In the genomic region with DNA sequence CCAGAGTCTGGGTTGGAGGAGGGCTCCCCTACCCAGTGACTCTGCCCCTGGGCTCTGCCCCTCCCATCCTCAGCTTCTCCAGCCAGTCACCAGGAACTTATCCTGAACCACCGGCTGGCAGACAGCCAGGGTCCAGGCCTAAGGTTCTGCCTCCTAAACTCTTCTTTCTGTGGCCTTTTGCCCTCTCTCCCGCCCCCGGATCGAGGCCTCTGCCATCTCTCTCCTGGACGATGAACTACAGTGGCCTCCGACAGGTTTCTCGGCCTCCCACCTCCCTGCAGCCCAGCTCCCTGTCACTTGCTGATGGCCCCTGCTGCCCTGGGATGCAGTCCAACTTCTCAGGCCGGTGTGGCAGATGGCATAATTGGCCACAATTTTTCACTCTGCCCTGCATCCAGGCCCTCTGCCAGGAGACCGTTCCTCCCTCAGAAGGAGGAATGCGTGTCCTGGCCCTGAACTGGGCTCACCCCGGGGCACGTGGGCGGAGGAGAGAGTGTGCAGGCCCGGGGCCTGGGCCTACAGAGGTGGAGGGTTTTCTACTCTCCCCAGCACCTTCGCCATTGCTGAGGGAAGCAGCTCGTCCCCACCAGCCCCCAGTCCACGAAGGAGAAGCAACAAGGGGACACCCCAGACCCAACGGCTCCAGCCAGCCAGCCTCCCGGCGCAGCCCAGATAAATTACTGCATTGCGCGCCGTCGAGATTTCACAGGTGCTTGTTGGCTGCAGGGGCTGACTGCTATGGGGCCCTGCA, we compare ENCODE assay signal across 13 cellular contexts.
A peak's percentile ranks its signal among the peaks of the same experiment; 100 is the strongest.
DNase-seq lines count a peak whose midpoint lies in the region; ATAC-seq and TF ChIP-seq lines count a peak whose summit lies in the region.
"Had no signal": no experiment of that assay in that cellular context is flagged by ENCODE, and none has a peak within 500 bp of the region (broad histone marks: within the 10 kb centered on the region; RNA-seq: fewer than 3 reads in every experiment).

No MANE protein-coding gene starts in this region.

- H3K9me3 ChIP-seq in HCT116 (ENCODE audit: control insufficient read depth in 1 of 2, insufficient read depth in 1 of 2, low read depth in 1 of 2, low read length in 2 of 2) (no peaks in the 10 kb centered on the region), Panc1 (ENCODE audit: control insufficient read depth, insufficient read depth, low read depth, low read length) (no peaks in the 10 kb centered on the region), testis (no peaks in the 10 kb centered on the region)
- H3K9me3 ChIP-seq in CD4-positive, alpha-beta memory T cell (ENCODE audit: control insufficient read depth in 1 of 2, low read length in 2 of 2), result no peaks in the 10 kb centered on the region
- H3K9me3 ChIP-seq: gastrocnemius medialis, prostate gland had no signal

- H3K27ac ChIP-seq in HCT116 (ENCODE audit: low read depth, low read length) (no peak overlapping the region), Panc1 (ENCODE audit: low read length) (no peak overlapping the region), testis (no peak overlapping the region)
- no peak overlapping the region for H3K27ac ChIP-seq in CD4-positive, alpha-beta memory T cell (ENCODE audit: low read depth, low read length)
- H3K27ac ChIP-seq: gastrocnemius medialis, prostate gland had no signal

- no peak for TF ChIP-seq CTCF in HCT116 (IDR thresholded peaks at IDR 0.05 in 2 of 3, conservative IDR thresholded peaks at IDR 0.05 in 1 of 3; ENCODE audit: borderline replicate concordance in 1 of 3, insufficient read depth in 1 of 3, low read depth in 2 of 3, low read length in 2 of 3)
- no peak for TF ChIP-seq CTCF in Panc1 (IDR thresholded peaks at IDR 0.05)
- no peak for TF ChIP-seq CTCF in testis (IDR thresholded peaks at IDR 0.05)

- peaks cover 16 to 17% of the 10 kb centered on the region in 2 donors for H3K9me3 Mint-ChIP-seq in stimulated activated naive B cell treated with anti-CD40 and anti-IgM and Interleukin-4, amounts not matched to agents 10 μg/mL and 1 μg/mL and 100 μg/mL, for 72 hours
- peaks cover 0 to 5% (median under 1%) of the 10 kb centered on the region in 8 donors for H3K9me3 Mint-ChIP-seq in CD4-positive, alpha-beta memory T cell

- TF ChIP-seq RAD21 in HCT116 (IDR thresholded peaks at IDR 0.05; ENCODE audit: low read depth), result no peak

- H3K27ac Mint-ChIP-seq in stimulated activated naive B cell treated with anti-CD40 and anti-IgM and Interleukin-4, amounts not matched to agents 10 μg/mL and 1 μg/mL and 100 μg/mL, for 72 hours, result no peak overlapping the region
- H3K27ac Mint-ChIP-seq in CD4-positive, alpha-beta memory T cell, result no peak overlapping the region
- H3K27ac Mint-ChIP-seq: activated naive CD8-positive, alpha-beta T cell treated with anti-CD3 and anti-CD28 coated beads, Interleukin-2, amount 10 ng/mL, durations not matched to agents 7 days and 5 days; T-helper 17 cell had no signal

- H3K4me2 ChIP-seq in HCT116 (ENCODE audit: low read length), result peak overlapping the region; percentile 53

- RAD21 ChIA-PET in HCT116 (lab: Charles Lee; ENCODE audit: low non-redundant PET in 1 of 2, low total read pairs in 2 of 2, uncharacterized antibody in 2 of 2, unreplicated experiment in 2 of 2), result no interaction called here

- WGBS in testis, 2 donors, result 43 to 59% methylated on average over 9 to 24 of the region's 24 CpGs

- peaks cover 10 to 14% of the 10 kb centered on the region in 2 experiments for H3K4me1 ChIP-seq in HCT116 (ENCODE audit: control insufficient read depth in 1 of 2, insufficient read depth in 2 of 2, low read length in 2 of 2)
- H3K4me1 ChIP-seq in Panc1 (ENCODE audit: control insufficient read depth, insufficient read depth, low read length), result no peaks in the 10 kb centered on the region; the same call in 1 of the 2 replicates
- peaks cover 9% of the 10 kb centered on the region for H3K4me1 ChIP-seq in testis
- no peaks in the 10 kb centered on the region for H3K4me1 ChIP-seq in CD4-positive, alpha-beta memory T cell (ENCODE audit: insufficient read depth, low read length)
- H3K4me1 ChIP-seq: gastrocnemius medialis, prostate gland had no signal

- H2AFZ ChIP-seq in HCT116 (ENCODE audit: low read depth, low read length, poor library complexity, severe bottlenecking), result peak overlapping the region; percentile 16

- no peak overlapping the region for H3K9ac ChIP-seq in HCT116 (ENCODE audit: low read length)

- BruUV-seq in HCT116 (replicated peaks; lab: Mats Ljungman, UMichigan), result no TSS peak
- no TSS peak for BruUV-seq in Panc1 (replicated peaks; lab: Mats Ljungman, UMichigan)

- in situ Hi-C loops in Panc1 (cut with HindIII; ENCODE audit: low pct_unique_long_range_greater_than_20kb, low sequenced_read_pairs), result no loop called here

- H3K27me3 ChIP-seq in HCT116 (ENCODE audit: insufficient read depth, low read length) (no peaks in the 10 kb centered on the region), Panc1 (ENCODE audit: control insufficient read depth, insufficient read depth, low read length) (no peaks in the 10 kb centered on the region; the same call in 1 of the 2 replicates), testis (no peaks in the 10 kb centered on the region)
- no peaks in the 10 kb centered on the region for H3K27me3 ChIP-seq in CD4-positive, alpha-beta memory T cell (ENCODE audit: insufficient read depth, low read length)

- H3K4me3 Mint-ChIP-seq in stimulated activated naive B cell treated with anti-CD40 and anti-IgM and Interleukin-4, amounts not matched to agents 10 μg/mL and 1 μg/mL and 100 μg/mL, for 72 hours, result no peak overlapping the region
- no peak overlapping the region for H3K4me3 Mint-ChIP-seq in CD4-positive, alpha-beta memory T cell
- H3K4me3 Mint-ChIP-seq: activated naive CD8-positive, alpha-beta T cell treated with anti-CD3 and anti-CD28 coated beads, Interleukin-2, amount 10 ng/mL, durations not matched to agents 7 days and 5 days; T-helper 17 cell had no signal

- H3K36me3 ChIP-seq in HCT116 (ENCODE audit: control insufficient read depth in 1 of 2, insufficient read depth in 2 of 2, low read length in 2 of 2) (no peaks in the 10 kb centered on the region), Panc1 (ENCODE audit: control insufficient read depth, insufficient read depth, low read length) (no peaks in the 10 kb centered on the region), testis (ENCODE audit: low read depth, missing control alignments) (no peaks in the 10 kb centered on the region)
- H3K36me3 ChIP-seq in CD4-positive, alpha-beta memory T cell (ENCODE audit: insufficient read depth, low read length), result no peaks in the 10 kb centered on the region
- H3K36me3 ChIP-seq: gastrocnemius medialis, prostate gland had no signal

- no peaks in the 10 kb centered on the region for H3K9me2 ChIP-seq in HCT116 (ENCODE audit: insufficient read depth)

- intact Hi-C loops in HCT116 (cut with micrococcal nuclease) (no loop called here), Panc1 (cut with micrococcal nuclease; ENCODE audit: unreplicated experiment) (no loop called here), testis (cut with DNase I; ENCODE audit: low total_unique reads) (no loop called here)
- intact Hi-C loops in CD4-positive, alpha-beta memory T cell (cut with micrococcal nuclease), result no loop called here

- POLR2A ChIA-PET in HCT116 (lab: Charles Lee) (no interaction called here), Panc1 (lab: Charles Lee) (no interaction called here)
- POLR2A ChIA-PET in CD4-positive, alpha-beta memory T cell (lab: Charles Lee; ENCODE audit: partially characterized antibody), result no interaction called here

- H3K4me1 Mint-ChIP-seq in stimulated activated naive B cell treated with anti-CD40 and anti-IgM and Interleukin-4, amounts not matched to agents 10 μg/mL and 1 μg/mL and 100 μg/mL, for 72 hours, result peaks cover 0 to 2% of the 10 kb centered on the region in 2 donors
- no peaks in the 10 kb centered on the region for H3K4me1 Mint-ChIP-seq in CD4-positive, alpha-beta memory T cell
- H3K4me1 Mint-ChIP-seq: activated naive CD8-positive, alpha-beta T cell treated with anti-CD3 and anti-CD28 coated beads, Interleukin-2, amount 10 ng/mL, durations not matched to agents 7 days and 5 days had no signal

- peaks cover 22 to 38% of the 10 kb centered on the region in 2 donors for H3K27me3 Mint-ChIP-seq in stimulated activated naive B cell treated with anti-CD40 and anti-IgM and Interleukin-4, amounts not matched to agents 10 μg/mL and 1 μg/mL and 100 μg/mL, for 72 hours
- H3K27me3 Mint-ChIP-seq in CD4-positive, alpha-beta memory T cell, result peaks cover 1 to 11% of the 10 kb centered on the region in 2 donors

- TF ChIP-seq POLR2A in HCT116 (IDR thresholded peaks at IDR 0.05; ENCODE audit: borderline replicate concordance, extremely low read depth, insufficient read depth, insufficient read length) (no peak), testis (IDR thresholded peaks at IDR 0.05) (no peak)

- no peaks in the 10 kb centered on the region for H4K20me1 ChIP-seq in HCT116 (ENCODE audit: insufficient read depth)

- no peak for DNase-seq in HCT116 (ENCODE audit: low read depth, low spot score)
- no peak for DNase-seq in Panc1 (ENCODE audit: low read depth, low spot score)
- DNase-seq in iPS-NIHi11 (ENCODE audit: low spot score), result peak; percentile 65
- peak; percentile 94 for DNase-seq in testis
- no peak for DNase-seq in stimulated activated naive B cell treated with anti-CD40 and anti-IgM and Interleukin-4, amounts not matched to agents 10 μg/mL and 1 μg/mL and 100 μg/mL, for 72 hours
- DNase-seq in CD4-positive, alpha-beta memory T cell, result no peak
- DNase-seq in globus pallidus (ENCODE audit: low spot score), result no peak
- DNase-seq: activated naive CD8-positive, alpha-beta T cell treated with anti-CD3 and anti-CD28 coated beads, Interleukin-2, amount 10 ng/mL, durations not matched to agents 7 days and 5 days; gastrocnemius medialis; stimulated activated CD4-positive, alpha-beta T cell treated with anti-CD3 and anti-CD28 coated beads, Interleukin-4, amount 100 ng/mL, for 24 hours; T-helper 17 cell had no signal

- H3K79me2 ChIP-seq in HCT116 (ENCODE audit: insufficient read depth, low read length), result no peaks in the 10 kb centered on the region

- no peak overlapping the region for H3K4me3 ChIP-seq in HCT116 (replicated peaks in 1 of 2; ENCODE audit: low read depth in 1 of 2, low read length in 2 of 2)
- no peak overlapping the region for H3K4me3 ChIP-seq in Panc1 (ENCODE audit: low read depth in 2 of 2, low read length in 2 of 2)
- H3K4me3 ChIP-seq in testis, result no peak overlapping the region
- no peak overlapping the region for H3K4me3 ChIP-seq in CD4-positive, alpha-beta memory T cell (ENCODE audit: low read length in 2 of 2)
- H3K4me3 ChIP-seq: gastrocnemius medialis, prostate gland had no signal

- no peaks in the 10 kb centered on the region for H3K36me3 Mint-ChIP-seq in stimulated activated naive B cell treated with anti-CD40 and anti-IgM and Interleukin-4, amounts not matched to agents 10 μg/mL and 1 μg/mL and 100 μg/mL, for 72 hours
- H3K36me3 Mint-ChIP-seq in CD4-positive, alpha-beta memory T cell, result no peaks in the 10 kb centered on the region
- H3K36me3 Mint-ChIP-seq: activated naive CD8-positive, alpha-beta T cell treated with anti-CD3 and anti-CD28 coated beads, Interleukin-2, amount 10 ng/mL, durations not matched to agents 7 days and 5 days had no signal

- CTCF ChIA-PET in HCT116 (lab: Charles Lee) (no interaction called here), Panc1 (lab: Charles Lee) (no interaction called here)
- CTCF ChIA-PET in CD4-positive, alpha-beta memory T cell (lab: Charles Lee; ENCODE audit: partially characterized antibody), result no interaction called here

- ATAC-seq in HCT116 (peak; percentile 49; the same call in 1 of the 2 replicates), Panc1 (peak; percentile 66; the same call in 1 of the 2 replicates), GM19467 (IDR thresholded peaks at IDR 0.05; ENCODE audit: unreplicated experiment) (no peak)
- no peak for ATAC-seq in stimulated activated naive B cell treated with anti-CD40 and anti-IgM and Interleukin-4, amounts not matched to agents 10 μg/mL and 1 μg/mL and 100 μg/mL, for 72 hours (replicated peaks)
- ATAC-seq: gastrocnemius medialis, T-helper 17 cell had no signal

Comparison
In these comparisons a context has a peak if more than half of its experiments do, and no peak if none do; other contexts are left out.
1. ATAC-seq: peak in HCT116 (single experiment) and Panc1 (single experiment); none in stimulated activated naive B cell treated with anti-CD40 and anti-IgM and Interleukin-4, amounts not matched to agents 10 μg/mL and 1 μg/mL and 100 μg/mL, for 72 hours (0 of 2) and GM19467 (single experiment).
2. DNase-seq: peak in iPS-NIHi11 (single experiment) and testis (single experiment); none in HCT116 (single experiment), Panc1 (single experiment), stimulated activated naive B cell treated with anti-CD40 and anti-IgM and Interleukin-4, amounts not matched to agents 10 μg/mL and 1 μg/mL and 100 μg/mL, for 72 hours (single experiment), CD4-positive, alpha-beta memory T cell (0 of 5) and globus pallidus (single experiment).